ENCODE assay signal across 1 cellular context in the genomic region with DNA sequence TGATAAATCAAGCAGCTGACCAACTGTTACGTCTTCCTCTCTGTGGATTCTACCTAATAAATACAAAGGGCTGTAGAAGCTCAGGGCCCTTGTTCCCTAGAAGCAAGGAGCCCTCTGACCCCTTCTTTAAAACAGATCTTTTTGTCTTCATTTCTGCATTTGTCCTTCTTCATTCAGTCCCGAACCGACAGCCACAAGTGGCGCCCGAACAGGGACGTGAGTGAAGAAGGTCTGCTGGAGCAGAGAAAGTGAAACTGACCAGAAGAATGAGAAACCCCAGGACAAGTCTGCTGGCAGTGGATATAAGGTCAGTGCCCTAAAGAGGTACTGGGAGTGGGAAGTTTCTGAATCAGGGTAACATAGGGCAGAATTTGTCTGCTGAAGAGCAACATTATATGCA.
TF ChIP-seq lines count a peak whose summit lies in the region.

No MANE protein-coding gene starts in this region.

TF ChIP-seq in HEK293, 187 proteins besides CTCF, POLR2A, EP300 and RAD21:
- TF ChIP-seq ZNF791 (tag by site-specific recombination; IDR thresholded peaks at IDR 0.05) (no peak), ZNF571 (tag by site-specific recombination; IDR thresholded peaks at IDR 0.05) (no peak), TRIM28 (IDR thresholded peaks at IDR 0.05; ENCODE audit: borderline replicate concordance, low read length) (peak; percentile 90; the same call in 1 of the 2 replicates), ZNF510 (tag by site-specific recombination; IDR thresholded peaks at IDR 0.05; ENCODE audit: insufficient replicate concordance) (peak; percentile 9), SETDB1 (IDR thresholded peaks at IDR 0.05; ENCODE audit: insufficient read length, low read length) (peak; percentile 84), ZNF292 (tag by site-specific recombination; IDR thresholded peaks at IDR 0.05; ENCODE audit: borderline replicate concordance, low read depth) (no peak)
